In the genomic region with DNA sequence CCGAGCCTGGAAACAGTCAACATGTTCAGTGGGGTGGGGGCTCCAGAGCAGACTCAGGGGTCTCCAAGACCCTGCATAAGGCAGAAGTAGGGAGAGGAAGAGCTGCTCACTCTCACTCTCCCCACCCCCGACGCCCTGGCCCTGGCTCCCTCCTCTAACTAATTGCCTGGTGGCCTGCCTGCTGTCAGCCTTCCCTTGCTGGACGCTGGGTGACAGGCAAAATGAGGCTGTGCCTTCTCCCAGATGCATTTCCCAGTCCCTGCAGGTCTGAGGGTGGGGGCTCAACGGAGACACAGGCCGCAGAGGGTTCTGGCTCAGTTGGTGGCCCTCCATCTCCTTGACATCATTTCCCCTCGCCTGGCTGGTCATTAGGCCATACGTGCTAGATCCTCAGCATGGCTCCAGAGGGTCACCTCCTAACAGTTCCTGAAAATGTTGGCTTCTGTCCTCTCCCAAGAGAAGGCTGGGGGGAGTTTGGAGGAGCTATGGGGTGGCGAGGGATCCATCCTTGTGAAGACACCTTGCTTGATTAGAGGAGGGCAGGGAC, we compare ENCODE assay signal across 10 cellular contexts. TPM values are rescaled to one million over a fixed set of nuclear protein-coding genes. Genes with fewer than 3 reads are reported as not detected.
DNase-seq lines count a peak whose midpoint lies in the region; ATAC-seq and TF ChIP-seq lines count a peak whose summit lies in the region.
"Had no signal": no experiment of that assay in that cellular context is flagged by ENCODE, and none has a peak within 500 bp of the region (broad histone marks: within the 10 kb centered on the region; RNA-seq: fewer than 3 reads in every experiment).

No MANE protein-coding gene starts in this region.

- no peak for TF ChIP-seq POLR2A in erythroblast (IDR thresholded peaks at IDR 0.05; ENCODE audit: low read length)

- peak overlapping the region; percentile 99 for H3K4me3 Mint-ChIP-seq in T-helper 2 cell treated with Interferon-gamma antibody and Interleukin-4, amounts not matched to agents 5 μg/mL and 100 μg/mL, for 36 hours
- H3K4me3 Mint-ChIP-seq in activated CD4-positive, alpha-beta memory T cell treated with anti-CD3 and anti-CD28 coated beads, Interleukin-2, amount 10 ng/mL, durations not matched to agents 7 days and 5 days = peak overlapping the region; percentile 100

- H3K9ac ChIP-seq in iPS-15b (ENCODE audit: low read depth, low read length) = no peak overlapping the region
- H3K9ac ChIP-seq in stomach smooth muscle (ENCODE audit: low read length in 2 of 2) = no peak overlapping the region

- CTCF ChIA-PET in activated CD4-positive, alpha-beta memory T cell treated with anti-CD3 and anti-CD28 coated beads, Interleukin-2, amount 10 ng/mL, durations not matched to agents 7 days and 5 days (lab: Charles Lee) = interaction anchor here (1.0 to 7.5 kb wide), 3 partner anchors 10 to 89 kb away, joined by 3 to 197 read pairs (median 4); a partner anchor contains a TSS

- POLR2A ChIA-PET in activated CD4-positive, alpha-beta memory T cell treated with anti-CD3 and anti-CD28 coated beads, Interleukin-2, amount 10 ng/mL, durations not matched to agents 7 days and 5 days (lab: Charles Lee) = interaction anchor here (0.7 to 15.7 kb wide), 7 partner anchors 7 to 92 kb away, joined by 3 to 528 read pairs (median 37); a partner anchor contains a TSS

- H3K36me3 ChIP-seq in iPS-15b (ENCODE audit: control insufficient read depth, insufficient read depth, low read length) = no peaks in the 10 kb centered on the region
- no peaks in the 10 kb centered on the region for H3K36me3 ChIP-seq in stomach smooth muscle (ENCODE audit: control insufficient read depth in 2 of 2, insufficient read depth in 2 of 2, low read length in 2 of 2)

- ATAC-seq in GM19035 (IDR thresholded peaks at IDR 0.05; ENCODE audit: unreplicated experiment) (no peak), GM21515 (IDR thresholded peaks at IDR 0.05; ENCODE audit: unreplicated experiment) (no peak)

- peak overlapping the region; percentile 98 for H3K27ac Mint-ChIP-seq in T-helper 2 cell treated with Interferon-gamma antibody and Interleukin-4, amounts not matched to agents 5 μg/mL and 100 μg/mL, for 36 hours
- H3K27ac Mint-ChIP-seq in activated CD4-positive, alpha-beta memory T cell treated with anti-CD3 and anti-CD28 coated beads, Interleukin-2, amount 10 ng/mL, durations not matched to agents 7 days and 5 days = peak overlapping the region; percentile 99

- no peaks in the 10 kb centered on the region for H3K9me3 ChIP-seq in iPS-15b (ENCODE audit: control insufficient read depth, insufficient read depth, low read length)
- no peaks in the 10 kb centered on the region for H3K9me3 ChIP-seq in stomach smooth muscle (ENCODE audit: control insufficient read depth in 2 of 2, low read length in 2 of 2)

- H3K4me1 ChIP-seq in iPS-15b (ENCODE audit: control insufficient read depth, insufficient read depth, low read length) (peaks cover 5% of the 10 kb centered on the region), stomach smooth muscle (ENCODE audit: control insufficient read depth, insufficient read depth, low read length) (peaks cover 28% of the 10 kb centered on the region)

- peaks cover 62% of the 10 kb centered on the region for H3K4me1 Mint-ChIP-seq in T-helper 2 cell treated with Interferon-gamma antibody and Interleukin-4, amounts not matched to agents 5 μg/mL and 100 μg/mL, for 36 hours (ENCODE audit: low read depth)
- H3K4me1 Mint-ChIP-seq in activated CD4-positive, alpha-beta memory T cell treated with anti-CD3 and anti-CD28 coated beads, Interleukin-2, amount 10 ng/mL, durations not matched to agents 7 days and 5 days = peaks cover 48% of the 10 kb centered on the region

- H3K27ac ChIP-seq in stomach smooth muscle (ENCODE audit: low read length) = peak overlapping the region; percentile 18

- H3K27me3 ChIP-seq in iPS-15b (ENCODE audit: control insufficient read depth, insufficient read depth, low read length) = peaks cover 40% of the 10 kb centered on the region
- peaks cover 11 to 16% of the 10 kb centered on the region in 2 donors for H3K27me3 ChIP-seq in stomach smooth muscle (ENCODE audit: control insufficient read depth in 1 of 2, insufficient read depth in 2 of 2, low read length in 2 of 2)

- H3K27me3 Mint-ChIP-seq in T-helper 2 cell treated with Interferon-gamma antibody and Interleukin-4, amounts not matched to agents 5 μg/mL and 100 μg/mL, for 36 hours (ENCODE audit: low read depth) = no peaks in the 10 kb centered on the region
- no peaks in the 10 kb centered on the region for H3K27me3 Mint-ChIP-seq in activated CD4-positive, alpha-beta memory T cell treated with anti-CD3 and anti-CD28 coated beads, Interleukin-2, amount 10 ng/mL, durations not matched to agents 7 days and 5 days

- H3K9me3 Mint-ChIP-seq in T-helper 2 cell treated with Interferon-gamma antibody and Interleukin-4, amounts not matched to agents 5 μg/mL and 100 μg/mL, for 36 hours = no peaks in the 10 kb centered on the region
- no peaks in the 10 kb centered on the region for H3K9me3 Mint-ChIP-seq in activated CD4-positive, alpha-beta memory T cell treated with anti-CD3 and anti-CD28 coated beads, Interleukin-2, amount 10 ng/mL, durations not matched to agents 7 days and 5 days

- no peak for DNase-seq in T-helper 2 cell treated with Interferon-gamma antibody and Interleukin-4, amounts not matched to agents 5 μg/mL and 100 μg/mL, for 36 hours (ENCODE audit: low spot score)
- DNase-seq in T-helper 2 cell (no peak), erythroblast (lab: John Stamatoyannopoulos, UW) (no peak)
- DNase-seq in activated CD4-positive, alpha-beta memory T cell treated with anti-CD3 and anti-CD28 coated beads, Interleukin-2, amount 10 ng/mL, durations not matched to agents 7 days and 5 days = no peak
- DNase-seq: NCI-H2107 had no signal

- H3K36me3 Mint-ChIP-seq in T-helper 2 cell treated with Interferon-gamma antibody and Interleukin-4, amounts not matched to agents 5 μg/mL and 100 μg/mL, for 36 hours (ENCODE audit: low read depth) = peaks cover 60% of the 10 kb centered on the region
- H3K36me3 Mint-ChIP-seq in activated CD4-positive, alpha-beta memory T cell treated with anti-CD3 and anti-CD28 coated beads, Interleukin-2, amount 10 ng/mL, durations not matched to agents 7 days and 5 days (ENCODE audit: low read depth) = peaks cover 77% of the 10 kb centered on the region

- H3K4me3 ChIP-seq in iPS-15b (ENCODE audit: low read depth, low read length) (peak overlapping the region; percentile 66), stomach smooth muscle (ENCODE audit: low read length in 2 of 2) (peak overlapping the region in 1 of 2 donors; percentile 69)

RNA-seq across cellular contexts. Expression of a gene that starts 1.4 kb away (rescaled TPM):
- 100 to 1,000 TPM; 465 to 477 TPM for total RNA-seq in activated CD4-positive, alpha-beta memory T cell treated with anti-CD3 and anti-CD28 coated beads, Interleukin-2, amount 10 ng/mL, durations not matched to agents 7 days and 5 days

RNA-seq across cellular contexts. Expression of a gene that starts 38.8 kb away (rescaled TPM):
- under 1 TPM; 0.20 to 0.23 TPM for total RNA-seq in activated CD4-positive, alpha-beta memory T cell treated with anti-CD3 and anti-CD28 coated beads, Interleukin-2, amount 10 ng/mL, durations not matched to agents 7 days and 5 days
- total RNA-seq: A673 had no signal
